In genomic region chr9:114653556-114654159, GRCh38 we compare ENCODE assay signal across 8 cellular contexts. TPM values are rescaled to one million over a fixed set of nuclear protein-coding genes. Genes with fewer than 3 reads are reported as not detected.
A peak's percentile ranks its signal among the peaks of the same experiment; 100 is the strongest.
DNase-seq lines count a peak whose midpoint lies in the region; ATAC-seq and TF ChIP-seq lines count a peak whose summit lies in the region.

No MANE protein-coding gene starts in this region.

- peak; percentile 63 for ATAC-seq in HG03159 (IDR thresholded peaks at IDR 0.05; ENCODE audit: unreplicated experiment)

- no peaks in the 10 kb centered on the region for H3K27me3 ChIP-seq in dorsolateral prefrontal cortex

- DNase-seq in NCI-H187 (lab: John Stamatoyannopoulos, UW) (peak; percentile 46 to 57), NCI-H187 treated with DMSO at 0.1 percent for 48 hours (lab: John Stamatoyannopoulos, UW) (no peak), NCI-H69 (lab: John Stamatoyannopoulos, UW) (peak; percentile 86), dorsolateral prefrontal cortex (peak in 8 of 10 donors; percentile 23 to 62 (median 49)), lung microvascular endothelial cell (ENCODE audit: low read depth in 2 of 2) (peak; percentile 79 to 83)
- DNase-seq in activated CD4-positive, alpha-beta T cell treated with anti-CD3 and anti-CD28 coated beads, Interleukin-2, amount 50 U/mL, for 4 hours, result peak; percentile 76 to 81
- DNase-seq in stimulated activated CD8-positive, alpha-beta memory T cell treated with anti-CD3 and anti-CD28 coated beads, Interleukin-15, amount 100 ng/mL, for 24 hours (ENCODE audit: low read depth), result peak; percentile 42

- peak; percentile 66 to 95 (median 87) for TF ChIP-seq CTCF in dorsolateral prefrontal cortex (IDR thresholded peaks at IDR 0.05 in 54 of 56, conservative IDR thresholded peaks at IDR 0.05 in 2 of 56; ENCODE audit: low read depth in 1 of 56, partially characterized antibody in 56 of 56)

- no peak overlapping the region for H3K4me3 ChIP-seq in dorsolateral prefrontal cortex

- peak overlapping the region in 33 of 59 donors; percentile 11 to 92 (median 58) for H3K27ac ChIP-seq in dorsolateral prefrontal cortex

- intact Hi-C loops in dorsolateral prefrontal cortex (cut with DNase I), result loop anchor here (2.0 to 10.0 kb wide), 5 partner anchors 67 to 249 kb away; partner anchors contain the start of gene ATP6V1G1 (in 1 of the 2)

RNA-seq across cellular contexts. Expression of gene TEX53, which starts 3.9 kb away (rescaled TPM):
- total RNA-seq in dorsolateral prefrontal cortex, result not detected
- total RNA-seq in lung microvascular endothelial cell, result not detected in 2 replicates

RNA-seq across cellular contexts. Expression of gene TEX48, which starts 28.3 kb away (rescaled TPM):
- not detected for total RNA-seq in dorsolateral prefrontal cortex
- not detected in 2 replicates for total RNA-seq in lung microvascular endothelial cell

RNA-seq across cellular contexts. Expression of gene TMEM268, which starts 42.6 kb away (rescaled TPM):
- total RNA-seq in dorsolateral prefrontal cortex (100 to 1,000 TPM in 4 of 120 experiments, 10 to 100 TPM in 116; 27.5 to 122 (median 66.9) TPM), lung microvascular endothelial cell (3.5 and 4.8 TPM in 2 replicates)
